In genomic region chr16:81775570-81775969, GRCh38 we compare ENCODE assay signal across 18 cellular contexts. TPM values are rescaled to one million over a fixed set of nuclear protein-coding genes. Genes with fewer than 3 reads are reported as not detected.
DNase-seq lines count a peak whose midpoint lies in the region; ATAC-seq, FAIRE-seq and TF ChIP-seq lines count a peak whose summit lies in the region.
"Had no signal": no experiment of that assay in that cellular context is flagged by ENCODE, and none has a peak within 500 bp of the region (broad histone marks: within the 10 kb centered on the region; RNA-seq: fewer than 3 reads in every experiment).

No MANE protein-coding gene starts in this region.

- H3F3A ChIP-seq in DOHH2 (ENCODE audit: control insufficient read depth, insufficient read depth) = peaks cover 35% of the 10 kb centered on the region
- no peaks in the 10 kb centered on the region for H3F3A ChIP-seq in Loucy (ENCODE audit: low read depth)

- no peak overlapping the region for H3K4me3 Mint-ChIP-seq in CD14-positive monocyte
- H3K4me3 Mint-ChIP-seq: GM23338 had no signal

- H3K9me3 ChIP-seq in DOHH2 (ENCODE audit: control insufficient read depth, insufficient read depth, low read length) = no peaks in the 10 kb centered on the region
- no peaks in the 10 kb centered on the region for H3K9me3 ChIP-seq in Loucy (ENCODE audit: insufficient read depth, low read depth, low read length)
- H3K9me3 ChIP-seq in K562 (replicated peaks; ENCODE audit: control insufficient read depth, insufficient read depth, low read depth, low read length) = 0 out of 2 replicates have a peak, but pooled peaks cover 3% of the 10 kb centered on the region
- H3K9me3 ChIP-seq in subcutaneous abdominal adipose tissue (ENCODE audit: control insufficient read depth in 5 of 5, low read length in 5 of 5) = no peaks in the 10 kb centered on the region
- H3K9me3 ChIP-seq: HAP-1, SJCRH30 had no signal

- peak overlapping the region; percentile 57 for H2AFZ ChIP-seq in Loucy (ENCODE audit: low read length)
- H2AFZ ChIP-seq in K562 (ENCODE audit: low read depth, low read length) = no peak overlapping the region
- H2AFZ ChIP-seq: GM23338 had no signal

- no peaks in the 10 kb centered on the region for H3K9me1 ChIP-seq in K562 (ENCODE audit: control insufficient read depth, insufficient read depth, low read length)

- H3K9ac ChIP-seq in Loucy (ENCODE audit: low read depth, low read length, poor library complexity, severe bottlenecking) = no peak overlapping the region
- H3K9ac ChIP-seq in K562 (ENCODE audit: insufficient read depth in 1 of 2, low read depth in 2 of 2, low read length in 2 of 2) = no peak overlapping the region
- H3K9ac ChIP-seq in subcutaneous abdominal adipose tissue (ENCODE audit: low read length in 5 of 5) = no peak overlapping the region

- H3K27me3 ChIP-seq in DOHH2 (ENCODE audit: control insufficient read depth, low read length) (no peaks in the 10 kb centered on the region), Loucy (ENCODE audit: insufficient read depth, low read length, poor library complexity, severe bottlenecking) (no peaks in the 10 kb centered on the region), K562 (ENCODE audit: control insufficient read depth in 2 of 2, insufficient read depth in 2 of 2, low read length in 2 of 2) (peaks cover 32 to 39% of the 10 kb centered on the region in 2 experiments), subcutaneous abdominal adipose tissue (ENCODE audit: control insufficient read depth in 5 of 5, insufficient read depth in 4 of 5, low read length in 5 of 5) (peaks cover 0 to 8% (median 4%) of the 10 kb centered on the region in 5 donors)
- H3K27me3 ChIP-seq: SJCRH30 had no signal

- ATAC-seq in K562 (no peak), HG02763 (IDR thresholded peaks at IDR 0.05; ENCODE audit: unreplicated experiment) (no peak)
- ATAC-seq: GM23338, Panc1 had no signal

- in situ Hi-C loops in K562 (cut with MboI) = no loop called here

- H3K4me1 ChIP-seq in DOHH2 (ENCODE audit: control insufficient read depth, low read length) (peaks cover 76% of the 10 kb centered on the region), Loucy (ENCODE audit: insufficient read depth, low read length, poor library complexity, severe bottlenecking) (peaks cover 24% of the 10 kb centered on the region), K562 (replicated peaks in 1 of 2; ENCODE audit: control insufficient read depth in 2 of 2, insufficient read depth in 2 of 2, low read length in 2 of 2) (peaks cover 3 to 14% of the 10 kb centered on the region in 2 experiments; a peak in 4 of 5 replicates), subcutaneous abdominal adipose tissue (ENCODE audit: control insufficient read depth in 5 of 5, insufficient read depth in 5 of 5, low read length in 5 of 5) (peaks cover 7 to 39% (median 19%) of the 10 kb centered on the region in 5 donors)
- H3K4me1 ChIP-seq: HAP-1, SJCRH30 had no signal

- intact Hi-C loops in K562 (cut with micrococcal nuclease) (no loop called here), CD14-positive monocyte (cut with micrococcal nuclease) (loop anchor here in 1 of 2 donors (10.0 kb wide), 1 partner anchor 99 kb away; no protein-coding TSS in a partner anchor)

- no peak for FAIRE-seq in K562 (lab: Jason Lieb, UNC)
- FAIRE-seq: HTR-8/SVneo had no signal

- peaks cover 2 to 7% (median 5%) of the 10 kb centered on the region in 3 donors for H3K27me3 Mint-ChIP-seq in CD14-positive monocyte (ENCODE audit: low read depth in 3 of 3)

- peaks cover 24% of the 10 kb centered on the region for H3K4me1 Mint-ChIP-seq in CD14-positive monocyte

- CTCF ChIA-PET in K562 (lab: Yijun Ruan, JAX; ENCODE audit: low intra/inter-chr PET ratio) = interaction anchor here (0.6 kb wide), 1 partner anchor 473 kb away, joined by 3 read pairs; no protein-coding TSS in a partner anchor

- TF ChIP-seq RAD21 in K562 (CRISPR knock-in tag; conservative IDR thresholded peaks at IDR 0.05 in 1 of 2, IDR thresholded peaks at IDR 0.05 in 1 of 2) = no peak

- H3K4me2 ChIP-seq in DOHH2 (ENCODE audit: low read length) (peak overlapping the region; percentile 71), Loucy (ENCODE audit: low read depth, low read length, poor library complexity, severe bottlenecking) (no peak overlapping the region), K562 (ENCODE audit: insufficient read depth, low read length) (no peak overlapping the region)
- H3K4me2 ChIP-seq: GM23338 had no signal

- H4K20me1 ChIP-seq in DOHH2 (ENCODE audit: control insufficient read depth, insufficient read depth, low read depth, low read length) (no peaks in the 10 kb centered on the region), Loucy (ENCODE audit: insufficient read depth, low read length, poor library complexity, severe bottlenecking) (no peaks in the 10 kb centered on the region), K562 (replicated peaks; ENCODE audit: control insufficient read depth, insufficient read depth, low read length) (0 out of 2 replicates have a peak, but pooled peaks cover 5% of the 10 kb centered on the region)

- H3K4me3 ChIP-seq in DOHH2 (ENCODE audit: low read length) (peak overlapping the region; percentile 39), Loucy (ENCODE audit: low read length, poor library complexity, severe bottlenecking) (no peak overlapping the region), K562 (no peak overlapping the region), subcutaneous abdominal adipose tissue (ENCODE audit: low read depth in 1 of 5, low read length in 5 of 5) (no peak overlapping the region)
- H3K4me3 ChIP-seq: GM23338, HAP-1, SJCRH30 had no signal

- no peaks in the 10 kb centered on the region for H3K36me3 Mint-ChIP-seq in CD14-positive monocyte

- no peaks in the 10 kb centered on the region for H3K9me3 Mint-ChIP-seq in CD14-positive monocyte
- H3K9me3 Mint-ChIP-seq: GM23338 had no signal

- no peak for TF ChIP-seq EP300 in K562 (IDR thresholded peaks at IDR 0.05; ENCODE audit: low read length)

- peaks cover 21% of the 10 kb centered on the region for H3K36me3 ChIP-seq in DOHH2 (ENCODE audit: control insufficient read depth, low read length)
- H3K36me3 ChIP-seq in Loucy (ENCODE audit: insufficient read depth, low read length) = no peaks in the 10 kb centered on the region
- no peaks in the 10 kb centered on the region for H3K36me3 ChIP-seq in K562 (ENCODE audit: control insufficient read depth, insufficient read depth, low read length)
- no peaks in the 10 kb centered on the region for H3K36me3 ChIP-seq in subcutaneous abdominal adipose tissue (ENCODE audit: control insufficient read depth in 5 of 5, insufficient read depth in 5 of 5, low read length in 5 of 5)
- H3K36me3 ChIP-seq: HAP-1, SJCRH30 had no signal

- no peaks in the 10 kb centered on the region for H3K9me2 ChIP-seq in DOHH2 (replicated peaks; ENCODE audit: control insufficient read depth, low read length)
- no peaks in the 10 kb centered on the region for H3K9me2 ChIP-seq in Loucy (replicated peaks; ENCODE audit: low read depth, low read length)

- peak overlapping the region; percentile 81 for H3K27ac ChIP-seq in DOHH2 (ENCODE audit: low read depth, low read length)
- H3K27ac ChIP-seq in K562 (ENCODE audit: extremely low read depth, low read depth, low read length) = no peak overlapping the region
- H3K27ac ChIP-seq in subcutaneous abdominal adipose tissue (ENCODE audit: low read depth, low read length) = peak overlapping the region; percentile 54
- H3K27ac ChIP-seq: C4-2B, SJCRH30 had no signal

- no peak overlapping the region for H3K27ac Mint-ChIP-seq in CD14-positive monocyte
- H3K27ac Mint-ChIP-seq: GM23338 had no signal

- BruUV-seq in K562 (replicated peaks; lab: Mats Ljungman, UMichigan) = no TSS peak

- TF ChIP-seq POLR2A in K562 (conservative IDR thresholded peaks at IDR 0.05) = no peak

- TF ChIP-seq CTCF in DOHH2 (IDR thresholded peaks at IDR 0.05; ENCODE audit: low read depth, low read length, poor library complexity, severe bottlenecking) = no peak
- no peak for TF ChIP-seq CTCF in Loucy (conservative IDR thresholded peaks at IDR 0.05; ENCODE audit: low read length)
- no peak for TF ChIP-seq CTCF in K562 (IDR thresholded peaks at IDR 0.05 in 2 of 3, conservative IDR thresholded peaks at IDR 0.05 in 1 of 3; ENCODE audit: insufficient read depth in 2 of 3, low read depth in 1 of 3, low read length in 3 of 3)
- TF ChIP-seq CTCF in CD14-positive monocyte (IDR thresholded peaks at IDR 0.05) = no peak

- POLR2A ChIA-PET in K562 (lab: Yijun Ruan, JAX) = no interaction called here

- H3K79me2 ChIP-seq in DOHH2 (ENCODE audit: control insufficient read depth, low read length) (peaks cover 27% of the 10 kb centered on the region), Loucy (ENCODE audit: insufficient read depth, low read length) (peaks cover 13% of the 10 kb centered on the region; the same call in 1 of the 2 replicates), K562 (ENCODE audit: control insufficient read depth, insufficient read depth, low read length) (no peaks in the 10 kb centered on the region)

- DNase-seq in K562 (ENCODE audit: extremely low read depth in 1 of 4, low spot score in 3 of 4) (no peak), CD14-positive monocyte (ENCODE audit: low spot score) (no peak), SW 1271 (lab: John Stamatoyannopoulos, UW) (no peak)
- DNase-seq: NCI-H1092 treated with DMSO at 0.1 percent for 48 hours, NCI-H1436 treated with DMSO at 0.1 percent for 48 hours, NCI-H1930, NCI-H510A, SJCRH30, T-helper 9 cell had no signal

RNA-seq across cellular contexts. Expression of gene PLCG2, which starts 3.5 kb away (rescaled TPM):
- 18.9 and 24.9 TPM in 2 replicates for total RNA-seq in K562 (2011; cell fraction: chromatin; rRNA removed; ENCODE audit: low replicate concordance)
- total RNA-seq in K562 (2011; cell fraction: nucleolus; rRNA removed) = 10.9 and 11.8 TPM in 2 replicates
- total RNA-seq in K562 (2011; cell fraction: nucleoplasm; rRNA removed) = 12.5 and 14.6 TPM in 2 replicates
- total RNA-seq in K562 (2014; rRNA removed) = 1.7 and 4.0 TPM in 2 replicates
- 2.7 and 3.3 TPM in 2 replicates for total RNA-seq in K562 (2014; rRNA removed; fragmentation: Illumina TruSeq; extraction: Trizol)
- total RNA-seq in K562 (2015; rRNA removed; fragmentation: Illumina TruSeq; extraction: Trizol) = 3.9 and 4.0 TPM in 2 replicates
- 7.1 and 8.6 TPM in 2 replicates for total RNA-seq in K562 (2021)
- 4.2 and 7.9 TPM in 2 replicates for polyA plus RNA-seq in K562 (2011; rRNA removed)
- polyA plus RNA-seq in K562 (2011; cell fraction: cytosol; rRNA removed) = 3.7 and 4.9 TPM in 2 replicates
- polyA plus RNA-seq in K562 (2011; cell fraction: nucleus; rRNA removed) = 15.0 and 22.1 TPM in 2 replicates
- 3.7 and 12.8 TPM in 2 replicates for polyA plus RNA-seq in K562 (2012)
- 2.6 and 3.1 TPM in 2 replicates for polyA plus RNA-seq in K562 (2014; fragmentation: Illumina TruSeq; extraction: Trizol)
- 1 to 10 TPM in 1 of 2 experiments, under 1 TPM in 1; 0.94 to 1.0 TPM for polyA plus RNA-seq in K562 (2014; fragmentation: Nextera tagmentation; extraction: Ambion mirVana)
- polyA plus RNA-seq in K562 (2014; rRNA removed) = 1.9 TPM in 2 replicates
- 9.3 and 12.6 TPM in 2 replicates for polyA minus RNA-seq in K562 (2011; rRNA and poly(A)+ RNA removed)
- polyA minus RNA-seq in K562 (2011; cell fraction: cytosol; rRNA and poly(A)+ RNA removed) = 8.3 and 9.6 TPM in 2 replicates
- 11.0 and 21.5 TPM in 2 replicates for polyA minus RNA-seq in K562 (2011; cell fraction: nucleus; rRNA and poly(A)+ RNA removed)
- 10 to 100 TPM; 19.5 to 35.5 TPM for polyA plus RNA-seq in CD14-positive monocyte
